ENCODE assay signal across 3 cellular contexts in the genomic region with DNA sequence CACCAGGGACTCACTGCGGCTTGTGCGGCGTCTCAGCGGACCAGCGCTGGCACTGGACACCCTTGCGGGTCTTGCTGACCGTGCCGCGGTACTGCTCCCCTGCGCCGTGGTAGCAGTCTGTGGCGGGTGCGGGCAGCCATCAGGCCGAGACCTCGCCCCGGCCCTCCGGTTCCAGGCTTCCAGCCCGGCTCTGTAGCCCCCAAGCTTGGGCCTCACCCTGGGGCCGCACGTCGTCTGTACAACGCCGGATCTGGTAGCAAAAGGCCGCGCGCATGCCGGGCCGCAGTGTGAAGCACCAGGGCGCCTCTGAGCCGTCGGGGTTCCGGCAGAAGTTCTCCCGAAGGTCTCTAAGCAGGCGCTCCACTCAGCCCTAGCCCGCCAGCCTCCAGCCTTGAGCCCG. TPM values are rescaled to one million over a fixed set of nuclear protein-coding genes. Genes with fewer than 3 reads are reported as not detected.
"Had no signal": no experiment of that assay in that cellular context is flagged by ENCODE, and none has a peak within 500 bp of the region (broad histone marks: within the 10 kb centered on the region; RNA-seq: fewer than 3 reads in every experiment).

No MANE protein-coding gene starts in this region.

RNA-seq across cellular contexts. Expression of a gene that starts 33.6 kb away (rescaled TPM):
- total RNA-seq: activated naive CD4-positive, alpha-beta T cell treated with anti-CD3 and anti-CD28 coated beads, Interleukin-2, amount 50 U/mL, for 72 hours; frontal cortex had no signal
- polyA plus RNA-seq: fibroblast of lung had no signal
